In genomic region chr2:168350380-168350779, GRCh38 we compare ENCODE assay signal across 13 cellular contexts.
DNase-seq lines count a peak whose midpoint lies in the region; ATAC-seq, FAIRE-seq and TF ChIP-seq lines count a peak whose summit lies in the region.
"Had no signal": no experiment of that assay in that cellular context is flagged by ENCODE, and none has a peak within 500 bp of the region (broad histone marks: within the 10 kb centered on the region; RNA-seq: fewer than 3 reads in every experiment).

No MANE protein-coding gene starts in this region.

- TF ChIP-seq CTCF in AG04450 (IDR thresholded peaks at IDR 0.05; ENCODE audit: low read depth, low read length) (0 out of 2 replicates have a peak, but pooled peaks have one; percentile 8), OCI-LY7 (conservative IDR thresholded peaks at IDR 0.05; ENCODE audit: low read length) (peak; percentile 20; the same call in 1 of the 2 replicates), epithelial cell of proximal tubule (conservative IDR thresholded peaks at IDR 0.05; ENCODE audit: low read depth, low read length) (peak; percentile 30)

- no peak for ATAC-seq in HG03095 (IDR thresholded peaks at IDR 0.05; ENCODE audit: unreplicated experiment)
- ATAC-seq: activated T-helper 17 cell treated with anti-CD3 and anti-CD28 coated beads, Interleukin-2, amount 50 U/mL, for 72 hours; T-cell had no signal

- H3K27me3 ChIP-seq in AG04450 (ENCODE audit: control insufficient read depth, insufficient read depth, low read length): no peaks in the 10 kb centered on the region
- H3K27me3 ChIP-seq: ovary had no signal

- BruUV-seq in OCI-LY7 (replicated peaks; lab: Mats Ljungman, UMichigan): no TSS peak

- no peaks in the 10 kb centered on the region for H4K20me1 ChIP-seq in OCI-LY7 (ENCODE audit: insufficient read depth, low read length)

- POLR2A ChIA-PET in AG04450 (lab: Yijun Ruan, JAX): no interaction called here
- POLR2A ChIA-PET in OCI-LY7 (lab: Charles Lee): interaction anchor here (0.7 kb wide), 2 partner anchors 27 to 130 kb away, joined by 3 to 4 read pairs; no protein-coding TSS in a partner anchor

- CTCF ChIA-PET in AG04450 (lab: Charles Lee): interaction anchor here (8.0 kb wide), 1 partner anchor 356 kb away, joined by 100 read pairs; no protein-coding TSS in a partner anchor
- CTCF ChIA-PET in OCI-LY7 (lab: Charles Lee; ENCODE audit: unreplicated experiment): no interaction called here

- intact Hi-C loops in OCI-LY7 (cut with micrococcal nuclease; ENCODE audit: unreplicated experiment): no loop called here

- H3K36me3 ChIP-seq in OCI-LY7 (ENCODE audit: insufficient read depth, low read length): no peaks in the 10 kb centered on the region
- H3K36me3 ChIP-seq: ovary had no signal

- H2AFZ ChIP-seq in OCI-LY7 (ENCODE audit: low read length): no peak overlapping the region

- peaks cover 3% of the 10 kb centered on the region; the same call in 1 of the 2 replicates for H3K9me2 ChIP-seq in OCI-LY7 (ENCODE audit: insufficient read depth, low read length)

- H3K4me3 ChIP-seq in AG04450 (ENCODE audit: low read depth, low read length): no peak overlapping the region
- H3K4me3 ChIP-seq in OCI-LY7 (ENCODE audit: low read depth, low read length, poor library complexity, severe bottlenecking): no peak overlapping the region
- no peak overlapping the region for H3K4me3 ChIP-seq in epithelial cell of proximal tubule (ENCODE audit: low read depth, low read length)
- H3K4me3 ChIP-seq: ovary had no signal

- DNase-seq in AG04450 (ENCODE audit: low read depth, low spot score): no peak
- peak; percentile 43 for DNase-seq in HT-29 (ENCODE audit: low spot score)
- DNase-seq in OCI-LY7 (ENCODE audit: low spot score): no peak
- DNase-seq in epithelial cell of proximal tubule (ENCODE audit: low read depth): no peak
- DNase-seq in NCI-H2227 treated with DMSO at 0.1 percent for 48 hours (lab: John Stamatoyannopoulos, UW): no peak
- no peak for DNase-seq in GDM1 (lab: John Stamatoyannopoulos, UW)
- DNase-seq in urothelium cell line (ENCODE audit: low spot score): no peak
- DNase-seq: activated CD4-positive, alpha-beta T cell treated with anti-CD3 and anti-CD28 coated beads, Interleukin-2, amount 50 U/mL, for 4 hours; ovary; T-cell had no signal

- no peaks in the 10 kb centered on the region; the same call in 1 of the 2 replicates for H3K9me3 ChIP-seq in AG04450 (ENCODE audit: control insufficient read depth, insufficient read depth, low read length)
- no peaks in the 10 kb centered on the region for H3K9me3 ChIP-seq in OCI-LY7 (ENCODE audit: low read length)
- H3K9me3 ChIP-seq: ovary had no signal

- H3K27ac ChIP-seq in AG04450 (ENCODE audit: low read depth, low read length) (no peak overlapping the region), OCI-LY7 (ENCODE audit: low read depth, low read length, poor library complexity, severe bottlenecking) (no peak overlapping the region)
- H3K27ac ChIP-seq: ovary had no signal

- H3K4me1 ChIP-seq in OCI-LY7 (ENCODE audit: insufficient read depth, low read length, poor library complexity, severe bottlenecking): peaks cover 7% of the 10 kb centered on the region

- H3K79me2 ChIP-seq in OCI-LY7 (ENCODE audit: insufficient read depth, low read depth, low read length): no peaks in the 10 kb centered on the region

- H3K4me2 ChIP-seq in OCI-LY7 (ENCODE audit: low read length): no peak overlapping the region

- FAIRE-seq in urothelium cell line (lab: Jason Lieb, UNC): no peak
- FAIRE-seq: G401.6 had no signal
